ENCODE assay signal across 24 cellular contexts in genomic region chr22:49480340-49480739, GRCh38.
"Had no signal": no experiment of that assay in that cellular context is flagged by ENCODE, and none has a peak within 500 bp of the region (broad histone marks: within the 10 kb centered on the region; RNA-seq: fewer than 3 reads in every experiment).

No MANE protein-coding gene starts in this region.

- H3K4me3 Mint-ChIP-seq: activated B cell treated with CpG ODN at 0.5 μM for 24 hours; activated CD4-positive, alpha-beta memory T cell treated with anti-CD3 and anti-CD28 coated beads for 36 hours; activated CD4-positive, alpha-beta T cell treated with anti-CD3 and anti-CD28 coated beads, Interleukin-2, amount 10 ng/mL, durations not matched to agents 7 days and 5 days; activated naive CD4-positive, alpha-beta T cell treated with anti-CD3 and anti-CD28 coated beads, Interleukin-2, amount 10 ng/mL, durations not matched to agents 7 days and 5 days; activated naive CD8-positive, alpha-beta T cell treated with anti-CD3 and anti-CD28 coated beads for 36 hours; activated T-cell treated with anti-CD3 and anti-CD28 coated beads, Interleukin-2, amount 50 U/mL, for 72 hours; T-helper 17 cell had no signal

- H3K36me3 Mint-ChIP-seq: activated CD4-positive, alpha-beta memory T cell treated with anti-CD3 and anti-CD28 coated beads for 36 hours; activated naive CD4-positive, alpha-beta T cell treated with anti-CD3 and anti-CD28 coated beads, Interleukin-2, amount 10 ng/mL, durations not matched to agents 7 days and 5 days had no signal

- ATAC-seq: activated T-cell treated with anti-CD3 and anti-CD28 coated beads, Interleukin-2, amount 50 U/mL, for 72 hours; T-helper 17 cell had no signal

- H3K4me1 Mint-ChIP-seq: activated B cell treated with CpG ODN at 0.5 μM for 24 hours; activated CD4-positive, alpha-beta T cell treated with anti-CD3 and anti-CD28 coated beads, Interleukin-2, amount 10 ng/mL, durations not matched to agents 7 days and 5 days; activated naive CD4-positive, alpha-beta T cell treated with anti-CD3 and anti-CD28 coated beads, Interleukin-2, amount 10 ng/mL, durations not matched to agents 7 days and 5 days; activated naive CD8-positive, alpha-beta T cell treated with anti-CD3 and anti-CD28 coated beads for 36 hours had no signal

- DNase-seq: activated B cell treated with CpG ODN at 0.5 μM for 24 hours; activated CD4-positive, alpha-beta memory T cell treated with anti-CD3 and anti-CD28 coated beads for 36 hours; activated CD4-positive, alpha-beta T cell treated with anti-CD3 and anti-CD28 coated beads for 1 hour; activated CD4-positive, alpha-beta T cell treated with anti-CD3 and anti-CD28 coated beads, Interleukin-2, amount 10 ng/mL, durations not matched to agents 7 days and 5 days; activated gamma-delta T cell treated with Interleukin-2 at 50 U/mL for 16 hours; activated naive CD4-positive, alpha-beta T cell treated with anti-CD3 and anti-CD28 coated beads, Interleukin-2, amount 10 ng/mL, durations not matched to agents 7 days and 5 days; activated naive CD8-positive, alpha-beta T cell treated with anti-CD3 and anti-CD28 coated beads for 36 hours; activated T-cell treated with anti-CD3 and anti-CD28 coated beads for 4 hours; activated T-cell treated with anti-CD3 and anti-CD28 coated beads, Interleukin-2, amount 50 U/mL, for 72 hours; Kasumi-1; KBM-7; NCI-H1105 treated with DMSO at 0.1 percent for 48 hours; NCI-H1436 treated with DMSO at 0.1 percent for 48 hours; NCI-H187; NCI-H2081; NCI-H2171 treated with DMSO at 0.1 percent for 48 hours; NCI-H345; NCI-H510A; NCI-H526 treated with DMSO at 0.1 percent for 48 hours; NCI-H82; SIG-M5; T-helper 17 cell; T-helper 9 cell had no signal

- H3K9me3 Mint-ChIP-seq: activated B cell treated with CpG ODN at 0.5 μM for 24 hours; activated CD4-positive, alpha-beta memory T cell treated with anti-CD3 and anti-CD28 coated beads for 36 hours had no signal

- H3K27me3 Mint-ChIP-seq: activated CD4-positive, alpha-beta T cell treated with anti-CD3 and anti-CD28 coated beads, Interleukin-2, amount 10 ng/mL, durations not matched to agents 7 days and 5 days; T-helper 17 cell had no signal

- H3K27ac Mint-ChIP-seq: activated B cell treated with CpG ODN at 0.5 μM for 24 hours; activated CD4-positive, alpha-beta memory T cell treated with anti-CD3 and anti-CD28 coated beads for 36 hours; activated CD4-positive, alpha-beta T cell treated with anti-CD3 and anti-CD28 coated beads, Interleukin-2, amount 10 ng/mL, durations not matched to agents 7 days and 5 days; activated naive CD4-positive, alpha-beta T cell treated with anti-CD3 and anti-CD28 coated beads, Interleukin-2, amount 10 ng/mL, durations not matched to agents 7 days and 5 days; activated naive CD8-positive, alpha-beta T cell treated with anti-CD3 and anti-CD28 coated beads for 36 hours; activated T-cell treated with anti-CD3 and anti-CD28 coated beads, Interleukin-2, amount 50 U/mL, for 72 hours; activated T-helper 2 cell treated with anti-CD3 and anti-CD28 coated beads, Interferon-gamma antibody, Interleukin-2, Interleukin-4, amounts not matched to agents 10 μg/mL and 5 μg/mL and 100 μg/mL, durations not matched to agents 14 hours and 24 hours and 36 hours; T-helper 17 cell had no signal
